In genomic region chr5:10668697-10669096, GRCh38 we compare ENCODE assay signal across 27 cellular contexts.
DNase-seq lines count a peak whose midpoint lies in the region; ATAC-seq and TF ChIP-seq lines count a peak whose summit lies in the region.
"Had no signal": no experiment of that assay in that cellular context is flagged by ENCODE, and none has a peak within 500 bp of the region (broad histone marks: within the 10 kb centered on the region; RNA-seq: fewer than 3 reads in every experiment).

No MANE protein-coding gene starts in this region.

- H3K36me3 Mint-ChIP-seq in chondrocyte (ENCODE audit: low read depth): no peaks in the 10 kb centered on the region
- no peaks in the 10 kb centered on the region for H3K36me3 Mint-ChIP-seq in activated CD4-positive, alpha-beta T cell treated with anti-CD3 and anti-CD28 coated beads, Interleukin-2, amount 10 ng/mL, durations not matched to agents 24 days and 14 days (ENCODE audit: low read depth)
- H3K36me3 Mint-ChIP-seq: activated naive CD4-positive, alpha-beta T cell treated with anti-CD3 and anti-CD28 coated beads, Interleukin-2, amount 50 U/mL, for 24 hours; stimulated activated effector memory CD8-positive, alpha-beta T cell treated with anti-CD3 and anti-CD28 coated beads, Interleukin-12 subunit alpha, Interleukin-12 subunit beta, amount 100 ng/mL, for 72 hours had no signal

- no peak overlapping the region for H3K4me3 Mint-ChIP-seq in chondrocyte (ENCODE audit: unreplicated experiment)
- H3K4me3 Mint-ChIP-seq in activated CD4-positive, alpha-beta T cell treated with anti-CD3 and anti-CD28 coated beads, Interleukin-2, amount 10 ng/mL, durations not matched to agents 24 days and 14 days: no peak overlapping the region
- H3K4me3 Mint-ChIP-seq: activated naive CD4-positive, alpha-beta T cell treated with anti-CD3 and anti-CD28 coated beads, Interleukin-2, amount 50 U/mL, for 24 hours; nephron; stimulated activated effector memory CD8-positive, alpha-beta T cell treated with anti-CD3 and anti-CD28 coated beads, Interleukin-12 subunit alpha, Interleukin-12 subunit beta, amount 100 ng/mL, for 72 hours had no signal

- no peaks in the 10 kb centered on the region for H3F3A ChIP-seq in GM23248 (ENCODE audit: insufficient read depth)

- H3K27me3 ChIP-seq in GM23248 (replicated peaks; ENCODE audit: insufficient read depth) (no peaks in the 10 kb centered on the region), MG63 (peaks cover 5% of the 10 kb centered on the region)
- H3K27me3 ChIP-seq: BLaER1, transverse colon had no signal

- H3K36me3 ChIP-seq in GM23248 (ENCODE audit: low read depth) (no peaks in the 10 kb centered on the region), MG63 (no peaks in the 10 kb centered on the region)
- H3K36me3 ChIP-seq: BLaER1, lower lobe of right lung, transverse colon, WERI-Rb-1 had no signal

- no peak for TF ChIP-seq CTCF in chondrocyte (IDR thresholded peaks at IDR 0.05)

- H3K27me3 Mint-ChIP-seq in chondrocyte (ENCODE audit: low read depth): no peaks in the 10 kb centered on the region
- no peaks in the 10 kb centered on the region for H3K27me3 Mint-ChIP-seq in activated CD4-positive, alpha-beta T cell treated with anti-CD3 and anti-CD28 coated beads, Interleukin-2, amount 10 ng/mL, durations not matched to agents 24 days and 14 days
- H3K27me3 Mint-ChIP-seq: activated naive CD4-positive, alpha-beta T cell treated with anti-CD3 and anti-CD28 coated beads, Interleukin-2, amount 50 U/mL, for 24 hours had no signal

- DNase-seq in GM23248 (peak; percentile 28), MG63 (peak; percentile 33), chondrocyte (ENCODE audit: low spot score) (peak; percentile 19), mesenteric fat pad (ENCODE audit: low spot score) (peak; percentile 53), NCI-H2029 (lab: John Stamatoyannopoulos, UW) (no peak), left colon (no peak)
- no peak for DNase-seq in activated CD4-positive, alpha-beta T cell treated with anti-CD3 and anti-CD28 coated beads, Interleukin-2, amount 10 ng/mL, durations not matched to agents 24 days and 14 days
- DNase-seq: activated CD4-positive, alpha-beta T cell treated with anti-CD3 and anti-CD28 coated beads for 4 hours; activated CD8-positive, alpha-beta memory T cell treated with anti-CD3 and anti-CD28 coated beads for 24 hours; activated T-cell treated with anti-CD3 and anti-CD28 coated beads for 4 hours; amygdala; DMS 273 treated with DMSO at 0.1 percent for 48 hours; effector CD4-positive, alpha-beta T cell; KBM-7; lower lobe of right lung; NCI-H1436; NCI-H226; SHP77 treated with DMSO at 0.1 percent for 48 hours; T1000; transverse colon; WERI-Rb-1 had no signal

- H3K4me2 ChIP-seq in GM23248 (ENCODE audit: unreplicated experiment): no peak overlapping the region
- H3K4me2 ChIP-seq: BLaER1 had no signal

- no peak overlapping the region for H3K27ac Mint-ChIP-seq in chondrocyte (ENCODE audit: unreplicated experiment)
- H3K27ac Mint-ChIP-seq in activated CD4-positive, alpha-beta T cell treated with anti-CD3 and anti-CD28 coated beads, Interleukin-2, amount 10 ng/mL, durations not matched to agents 24 days and 14 days: no peak overlapping the region
- H3K27ac Mint-ChIP-seq: activated naive CD4-positive, alpha-beta T cell treated with anti-CD3 and anti-CD28 coated beads, Interleukin-2, amount 50 U/mL, for 24 hours; nephron; stimulated activated effector memory CD8-positive, alpha-beta T cell treated with anti-CD3 and anti-CD28 coated beads, Interleukin-12 subunit alpha, Interleukin-12 subunit beta, amount 100 ng/mL, for 72 hours had no signal

- H3K9me2 ChIP-seq in GM23248 (ENCODE audit: insufficient read depth): no peaks in the 10 kb centered on the region

- no peak overlapping the region for H3K9ac ChIP-seq in GM23248
- H3K9ac ChIP-seq: BLaER1 had no signal

- intact Hi-C loops in activated CD4-positive, alpha-beta T cell treated with anti-CD3 and anti-CD28 coated beads, Interleukin-2, amount 10 ng/mL, durations not matched to agents 24 days and 14 days (cut with micrococcal nuclease): no loop called here
- intact Hi-C loops in left colon (cut with DNase I, micrococcal nuclease): no loop called here

- H3K79me2 ChIP-seq in GM23248 (ENCODE audit: insufficient read depth): no peaks in the 10 kb centered on the region

- H3K9me3 ChIP-seq in GM23248 (ENCODE audit: low read depth) (no peaks in the 10 kb centered on the region), MG63 (peaks cover 11% of the 10 kb centered on the region)
- H3K9me3 ChIP-seq: BLaER1, lower lobe of right lung, transverse colon had no signal

- no peak overlapping the region for H2AFZ ChIP-seq in GM23248

- no peaks in the 10 kb centered on the region for H4K20me1 ChIP-seq in GM23248 (ENCODE audit: insufficient read depth)
- H4K20me1 ChIP-seq: BLaER1 had no signal

- H3K27ac ChIP-seq in GM23248: no peak overlapping the region
- H3K27ac ChIP-seq: BLaER1, lower lobe of right lung, transverse colon, WERI-Rb-1 had no signal

- in situ Hi-C loops in GM23248 (cut with MboI): no loop called here

- H3K9me3 Mint-ChIP-seq in chondrocyte (ENCODE audit: low read depth): peaks cover 6% of the 10 kb centered on the region
- H3K9me3 Mint-ChIP-seq in activated CD4-positive, alpha-beta T cell treated with anti-CD3 and anti-CD28 coated beads, Interleukin-2, amount 10 ng/mL, durations not matched to agents 24 days and 14 days: no peaks in the 10 kb centered on the region
- H3K9me3 Mint-ChIP-seq: activated naive CD4-positive, alpha-beta T cell treated with anti-CD3 and anti-CD28 coated beads, Interleukin-2, amount 50 U/mL, for 24 hours; nephron; stimulated activated effector memory CD8-positive, alpha-beta T cell treated with anti-CD3 and anti-CD28 coated beads, Interleukin-12 subunit alpha, Interleukin-12 subunit beta, amount 100 ng/mL, for 72 hours had no signal

- H3K4me1 ChIP-seq in GM23248 (ENCODE audit: insufficient read depth): 0 out of 2 replicates have a peak, but pooled peaks cover 2% of the 10 kb centered on the region
- H3K4me1 ChIP-seq: BLaER1, transverse colon had no signal

- H3K4me3 ChIP-seq in GM23248 (no peak overlapping the region), MG63 (no peak overlapping the region)
- H3K4me3 ChIP-seq: BLaER1, GM12878, lower lobe of right lung, transverse colon had no signal

- 83 to 84% methylated on average over 4 of the region's 4 CpGs for WGBS in GM23248 (ENCODE audit: low coverage in 1 of 2, low lambda C conversion rate in 2 of 2, missing lambda C conversion rate in 2 of 2), 2 experiments

- peaks cover 4% of the 10 kb centered on the region for H3K4me1 Mint-ChIP-seq in chondrocyte (ENCODE audit: low read depth)
- no peaks in the 10 kb centered on the region for H3K4me1 Mint-ChIP-seq in activated CD4-positive, alpha-beta T cell treated with anti-CD3 and anti-CD28 coated beads, Interleukin-2, amount 10 ng/mL, durations not matched to agents 24 days and 14 days
- H3K4me1 Mint-ChIP-seq: activated naive CD4-positive, alpha-beta T cell treated with anti-CD3 and anti-CD28 coated beads, Interleukin-2, amount 50 U/mL, for 24 hours had no signal

- no peak for ATAC-seq in left colon
- ATAC-seq in HG03521 (IDR thresholded peaks at IDR 0.05; ENCODE audit: unreplicated experiment): no peak
- ATAC-seq: GM12878; lower lobe of right lung; stimulated activated effector memory CD8-positive, alpha-beta T cell treated with anti-CD3 and anti-CD28 coated beads, Interleukin-12 subunit alpha, Interleukin-12 subunit beta, amount 100 ng/mL, for 72 hours had no signal

Comparison
In these comparisons a context has a peak if more than half of its experiments do, and no peak if none do; other contexts are left out.
1. DNase-seq: peak in GM23248 (single experiment), MG63 (single experiment), chondrocyte (single experiment) and mesenteric fat pad (single experiment); none in activated CD4-positive, alpha-beta T cell treated with anti-CD3 and anti-CD28 coated beads, Interleukin-2, amount 10 ng/mL, durations not matched to agents 24 days and 14 days (single experiment), NCI-H2029 (single experiment) and left colon (0 of 2).